Comparison of ENCODE assay signal across 11 cellular contexts in the genomic region with DNA sequence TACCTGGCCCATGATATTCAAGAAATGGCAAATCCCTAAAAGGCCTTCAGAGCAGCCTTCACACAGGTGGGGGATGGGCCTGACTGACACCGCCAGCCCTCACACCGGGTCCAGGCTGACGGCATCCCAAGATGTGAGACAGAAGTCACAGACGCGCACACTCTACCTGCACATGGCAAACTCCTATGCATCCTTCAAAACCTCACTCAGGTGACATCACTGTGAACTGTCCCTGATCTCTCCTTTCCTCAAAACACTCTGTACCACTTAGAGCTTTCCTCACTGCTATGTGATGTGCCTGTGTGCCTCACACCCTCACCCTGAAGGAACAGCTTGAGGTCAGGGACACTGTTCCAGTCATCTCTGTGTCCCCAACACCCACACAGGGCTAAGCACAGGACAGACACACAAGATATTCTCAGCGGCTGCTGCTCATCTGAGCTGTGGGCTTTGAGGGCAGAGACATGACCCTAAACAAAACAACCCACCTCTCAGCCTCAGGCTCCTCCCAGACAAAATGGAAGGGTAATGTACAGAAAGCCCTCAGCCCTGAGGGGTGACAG. TPM values are rescaled to one million over a fixed set of nuclear protein-coding genes. Genes with fewer than 3 reads are reported as not detected.
A peak's percentile ranks its signal among the peaks of the same experiment; 100 is the strongest.
DNase-seq lines count a peak whose midpoint lies in the region; ATAC-seq lines count a peak whose summit lies in the region.
"Had no signal": no experiment of that assay in that cellular context is flagged by ENCODE, and none has a peak within 500 bp of the region (broad histone marks: within the 10 kb centered on the region; RNA-seq: fewer than 3 reads in every experiment).

No MANE protein-coding gene starts in this region.

- intact Hi-C loops in activated T-helper 2 cell treated with anti-CD3 and anti-CD28 coated beads, Interferon-gamma antibody, Interleukin-2, Interleukin-4, amounts not matched to agents 10 μg/mL and 5 μg/mL and 100 μg/mL, durations not matched to agents 14 hours and 24 hours and 36 hours (cut with micrococcal nuclease), result no loop called here

- H3K27ac ChIP-seq in mesendoderm (ENCODE audit: low read depth, low read length), result no peak overlapping the region
- H3K27ac ChIP-seq in thymus (ENCODE audit: low read depth), result peak overlapping the region; percentile 19
- H3K27ac ChIP-seq: epithelial cell of prostate, HL-60 had no signal

- H3K27me3 ChIP-seq in mesendoderm (ENCODE audit: insufficient read depth, low read length, poor library complexity) (no peaks in the 10 kb centered on the region), thymus (ENCODE audit: control insufficient read depth, insufficient read depth) (no peaks in the 10 kb centered on the region)

- peak; percentile 62 for DNase-seq in activated CD8-positive, alpha-beta memory T cell treated with anti-CD3 and anti-CD28 coated beads, Interleukin-2, amount 10 ng/mL, durations not matched to agents 7 days and 5 days
- no peak for DNase-seq in activated CD8-positive, alpha-beta memory T cell treated with anti-CD3 and anti-CD28 coated beads, Interleukin-2, amount 50 U/mL, for 4 hours
- no peak for DNase-seq in activated T-helper 2 cell treated with anti-CD3 and anti-CD28 coated beads, Interferon-gamma antibody, Interleukin-2, Interleukin-4, amounts not matched to agents 10 μg/mL and 5 μg/mL and 100 μg/mL, durations not matched to agents 14 hours and 24 hours and 36 hours (ENCODE audit: low spot score)
- DNase-seq in mesendoderm (no peak), GOT3 (lab: John Stamatoyannopoulos, UW) (no peak)
- DNase-seq: NCI-H526 had no signal

- H3K9me3 Mint-ChIP-seq in activated CD8-positive, alpha-beta memory T cell treated with anti-CD3 and anti-CD28 coated beads, Interleukin-2, amount 10 ng/mL, durations not matched to agents 7 days and 5 days (ENCODE audit: low read depth), result no peaks in the 10 kb centered on the region
- no peaks in the 10 kb centered on the region for H3K9me3 Mint-ChIP-seq in activated T-helper 2 cell treated with anti-CD3 and anti-CD28 coated beads, Interferon-gamma antibody, Interleukin-2, Interleukin-4, amounts not matched to agents 10 μg/mL and 5 μg/mL and 100 μg/mL, durations not matched to agents 14 hours and 24 hours and 36 hours

- peaks cover 5% of the 10 kb centered on the region for H3K79me1 ChIP-seq in mesendoderm (ENCODE audit: low read length)

- no CpG with 5 or more reads among the region's 6 CpGs for WGBS in mesendoderm (ENCODE audit: extremely low coverage, insufficient coverage, low lambda C conversion rate)
- 96% methylated on average over 6 of the region's 6 CpGs for WGBS in thymus

- H3K36me3 ChIP-seq in mesendoderm (ENCODE audit: control insufficient read depth, insufficient read depth, low read length) (no peaks in the 10 kb centered on the region), thymus (ENCODE audit: control insufficient read depth, insufficient read depth) (no peaks in the 10 kb centered on the region)

- H3K27ac Mint-ChIP-seq in activated CD8-positive, alpha-beta memory T cell treated with anti-CD3 and anti-CD28 coated beads, Interleukin-2, amount 10 ng/mL, durations not matched to agents 7 days and 5 days, result peak overlapping the region; percentile 94
- H3K27ac Mint-ChIP-seq in activated T-helper 2 cell treated with anti-CD3 and anti-CD28 coated beads, Interferon-gamma antibody, Interleukin-2, Interleukin-4, amounts not matched to agents 10 μg/mL and 5 μg/mL and 100 μg/mL, durations not matched to agents 14 hours and 24 hours and 36 hours, result peak overlapping the region; percentile 90

- no peak overlapping the region for H3K4ac ChIP-seq in mesendoderm (ENCODE audit: low read depth, low read length)

- no peak overlapping the region for H3K23ac ChIP-seq in mesendoderm (ENCODE audit: low read length)

- no peak overlapping the region for H3K18ac ChIP-seq in mesendoderm (ENCODE audit: low read length)

- peaks cover 11% of the 10 kb centered on the region for H3K36me3 Mint-ChIP-seq in activated CD8-positive, alpha-beta memory T cell treated with anti-CD3 and anti-CD28 coated beads, Interleukin-2, amount 10 ng/mL, durations not matched to agents 7 days and 5 days
- H3K36me3 Mint-ChIP-seq in activated T-helper 2 cell treated with anti-CD3 and anti-CD28 coated beads, Interferon-gamma antibody, Interleukin-2, Interleukin-4, amounts not matched to agents 10 μg/mL and 5 μg/mL and 100 μg/mL, durations not matched to agents 14 hours and 24 hours and 36 hours (ENCODE audit: low read depth), result peaks cover 4% of the 10 kb centered on the region

- no peak for ATAC-seq in activated CD8-positive, alpha-beta memory T cell treated with anti-CD3 and anti-CD28 coated beads, Interleukin-2, amount 10 ng/mL, durations not matched to agents 7 days and 5 days
- ATAC-seq in HG02870 (IDR thresholded peaks at IDR 0.05; ENCODE audit: unreplicated experiment), result no peak
- ATAC-seq in GM18498 (IDR thresholded peaks at IDR 0.05; ENCODE audit: unreplicated experiment), result no peak

- H3K4me3 Mint-ChIP-seq in activated CD8-positive, alpha-beta memory T cell treated with anti-CD3 and anti-CD28 coated beads, Interleukin-2, amount 10 ng/mL, durations not matched to agents 7 days and 5 days, result peak overlapping the region; percentile 91
- peak overlapping the region; percentile 32 for H3K4me3 Mint-ChIP-seq in activated T-helper 2 cell treated with anti-CD3 and anti-CD28 coated beads, Interferon-gamma antibody, Interleukin-2, Interleukin-4, amounts not matched to agents 10 μg/mL and 5 μg/mL and 100 μg/mL, durations not matched to agents 14 hours and 24 hours and 36 hours (ENCODE audit: low read depth)

- peak overlapping the region; percentile 18 for H3K56ac ChIP-seq in mesendoderm (ENCODE audit: low read length)

- CTCF ChIA-PET in activated CD8-positive, alpha-beta memory T cell treated with anti-CD3 and anti-CD28 coated beads, Interleukin-2, amount 10 ng/mL, durations not matched to agents 7 days and 5 days (lab: Charles Lee), result interaction anchor here (2.0 to 7.8 kb wide), 3 partner anchors 8 to 17 kb away, joined by 6 to 94 read pairs (median 7); no protein-coding TSS in a partner anchor

- no peaks in the 10 kb centered on the region for H3K9me3 ChIP-seq in thymus (ENCODE audit: control insufficient read depth)

- H3K4me2 ChIP-seq in mesendoderm (ENCODE audit: low read length), result no peak overlapping the region

- H3K79me2 ChIP-seq in mesendoderm (ENCODE audit: control insufficient read depth, insufficient read depth, low read length), result no peaks in the 10 kb centered on the region

- H4K5ac ChIP-seq in mesendoderm (ENCODE audit: low read length), result no peak overlapping the region

- no peak overlapping the region for H3K9ac ChIP-seq in mesendoderm (ENCODE audit: low read length)

- no peak overlapping the region for H2BK5ac ChIP-seq in mesendoderm (ENCODE audit: low read length)

- H4K8ac ChIP-seq in mesendoderm (ENCODE audit: low read depth, low read length), result no peak overlapping the region

- no peak overlapping the region for H3K4me3 ChIP-seq in mesendoderm (ENCODE audit: low read length)
- H3K4me3 ChIP-seq in thymus (ENCODE audit: low read length), result no peak overlapping the region

- H3K4me1 ChIP-seq in mesendoderm (ENCODE audit: control insufficient read depth, low read depth, low read length) (peaks cover 3% of the 10 kb centered on the region), thymus (ENCODE audit: control insufficient read depth, insufficient read depth, low read length) (peaks cover 18% of the 10 kb centered on the region)

- no peak overlapping the region for H2AK5ac ChIP-seq in mesendoderm (ENCODE audit: low read length)

- H3K27me3 Mint-ChIP-seq in activated CD8-positive, alpha-beta memory T cell treated with anti-CD3 and anti-CD28 coated beads, Interleukin-2, amount 10 ng/mL, durations not matched to agents 7 days and 5 days, result no peaks in the 10 kb centered on the region
- H3K27me3 Mint-ChIP-seq in activated T-helper 2 cell treated with anti-CD3 and anti-CD28 coated beads, Interferon-gamma antibody, Interleukin-2, Interleukin-4, amounts not matched to agents 10 μg/mL and 5 μg/mL and 100 μg/mL, durations not matched to agents 14 hours and 24 hours and 36 hours (ENCODE audit: low read depth), result no peaks in the 10 kb centered on the region

- H2BK120ac ChIP-seq in mesendoderm (ENCODE audit: low read depth, low read length), result no peak overlapping the region

- no peak overlapping the region for H2BK15ac ChIP-seq in mesendoderm (replicated peaks; ENCODE audit: low read depth)

- H3K4me1 Mint-ChIP-seq in activated CD8-positive, alpha-beta memory T cell treated with anti-CD3 and anti-CD28 coated beads, Interleukin-2, amount 10 ng/mL, durations not matched to agents 7 days and 5 days, result peaks cover 59% of the 10 kb centered on the region
- H3K4me1 Mint-ChIP-seq in activated T-helper 2 cell treated with anti-CD3 and anti-CD28 coated beads, Interferon-gamma antibody, Interleukin-2, Interleukin-4, amounts not matched to agents 10 μg/mL and 5 μg/mL and 100 μg/mL, durations not matched to agents 14 hours and 24 hours and 36 hours (ENCODE audit: low read depth), result peaks cover 57% of the 10 kb centered on the region

RNA-seq across cellular contexts. Expression of a gene that starts 27.5 kb away (rescaled TPM):
- 100 to 1,000 TPM; 105 to 152 TPM for total RNA-seq in activated CD8-positive, alpha-beta memory T cell treated with anti-CD3 and anti-CD28 coated beads, Interleukin-2, amount 10 ng/mL, durations not matched to agents 7 days and 5 days
- 48.1 and 51.7 TPM in 2 replicates for total RNA-seq in activated T-helper 2 cell treated with anti-CD3 and anti-CD28 coated beads, Interferon-gamma antibody, Interleukin-2, Interleukin-4, amounts not matched to agents 10 μg/mL and 5 μg/mL and 100 μg/mL, durations not matched to agents 14 hours and 24 hours and 36 hours
- 18.7 TPM for polyA plus RNA-seq in mesendoderm (2013, experiment 1 of 2)
- polyA plus RNA-seq in mesendoderm (2013, experiment 2 of 2), result 20.2 TPM
- polyA plus RNA-seq in thymus, result 37.9 TPM
